8 cellular contexts compared by ENCODE assay signal in the genomic region with DNA sequence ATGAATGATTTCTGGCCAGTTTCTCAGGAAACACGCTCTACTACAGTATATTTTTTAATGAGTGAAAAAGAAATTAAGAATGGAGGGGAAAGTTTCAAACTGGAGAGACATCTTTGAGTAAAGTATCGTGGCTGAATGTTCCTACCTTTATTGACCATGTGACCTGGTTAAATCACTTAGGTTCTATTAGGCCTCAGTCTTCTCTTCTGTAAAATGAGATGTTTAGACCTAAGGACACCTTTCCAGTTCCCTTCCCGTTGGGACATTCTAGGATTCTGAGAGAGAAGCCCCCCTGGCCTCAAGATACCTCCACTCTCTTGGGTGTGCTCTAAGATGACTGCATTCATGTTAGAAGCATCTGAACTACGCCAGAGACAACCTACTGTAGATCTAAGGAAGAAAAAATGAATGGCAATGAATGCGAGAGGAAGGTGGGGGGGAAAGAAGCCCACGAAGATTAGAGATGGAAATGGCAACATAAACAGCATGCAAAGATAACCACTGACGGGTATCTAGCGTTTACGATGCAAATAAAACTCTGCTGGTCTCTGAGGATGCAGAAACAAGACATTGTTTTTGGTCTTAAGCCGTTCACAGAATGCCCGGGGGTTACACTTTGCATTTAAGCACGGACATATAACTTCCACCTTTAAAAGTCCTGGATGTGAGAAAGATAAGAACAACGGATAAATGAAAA. TPM values are rescaled to one million over a fixed set of nuclear protein-coding genes. Genes with fewer than 3 reads are reported as not detected.
DNase-seq lines count a peak whose midpoint lies in the region; TF ChIP-seq lines count a peak whose summit lies in the region.

No MANE protein-coding gene starts in this region.

- intact Hi-C loops in dorsolateral prefrontal cortex (cut with DNase I) (loop anchor here (5.0 to 10.0 kb wide), 2 partner anchors 81 to 384 kb away; no protein-coding TSS in a partner anchor), lower leg skin (cut with DNase I; ENCODE audit: low total_unique reads) (no loop called here)

- H3K9ac ChIP-seq in Karpas-422 (ENCODE audit: low read length) = peak overlapping the region; percentile 80

- H3K27me3 Mint-ChIP-seq in activated naive CD4-positive, alpha-beta T cell treated with anti-CD3 and anti-CD28 coated beads, Interleukin-2, amount 10 ng/mL, durations not matched to agents 7 days and 5 days = no peaks in the 10 kb centered on the region
- peaks cover 1% of the 10 kb centered on the region for H3K27me3 Mint-ChIP-seq in osteocyte (ENCODE audit: unreplicated experiment)

- TF ChIP-seq POLR2A in lower leg skin (IDR thresholded peaks at IDR 0.05) = no peak

- CTCF ChIA-PET in activated naive CD4-positive, alpha-beta T cell treated with anti-CD3 and anti-CD28 coated beads, Interleukin-2, amount 10 ng/mL, durations not matched to agents 7 days and 5 days (lab: Charles Lee) = interaction anchor here (0.6 to 0.7 kb wide), 2 partner anchors 82 to 103 kb away, joined by 3 read pairs; no protein-coding TSS in a partner anchor

- H3K27me3 ChIP-seq in Karpas-422 (ENCODE audit: low read length) = no peaks in the 10 kb centered on the region
- no peaks in the 10 kb centered on the region for H3K27me3 ChIP-seq in dorsolateral prefrontal cortex

- H3K27ac ChIP-seq in Karpas-422 (ENCODE audit: low read length) (peak overlapping the region; percentile 69), dorsolateral prefrontal cortex (peak overlapping the region; percentile 72 to 98 (median 92))

- H3K9me2 ChIP-seq in Karpas-422 (replicated peaks; ENCODE audit: insufficient read depth, low read length) = no peaks in the 10 kb centered on the region

- peaks cover 37% of the 10 kb centered on the region for H3K4me1 ChIP-seq in Karpas-422 (ENCODE audit: low read length)

- H3K79me2 ChIP-seq in Karpas-422 (ENCODE audit: low read length) = peaks cover 39% of the 10 kb centered on the region

- peaks cover 12% of the 10 kb centered on the region; the same call in 1 of the 2 replicates for H3K36me3 ChIP-seq in Karpas-422 (ENCODE audit: insufficient read depth, low read length)

- H3K36me3 Mint-ChIP-seq in activated naive CD4-positive, alpha-beta T cell treated with anti-CD3 and anti-CD28 coated beads, Interleukin-2, amount 10 ng/mL, durations not matched to agents 7 days and 5 days = peaks cover 16% of the 10 kb centered on the region
- H3K36me3 Mint-ChIP-seq in osteocyte (ENCODE audit: unreplicated experiment) = no peaks in the 10 kb centered on the region

- peak overlapping the region; percentile 80 for H3K4me3 ChIP-seq in Karpas-422 (ENCODE audit: low read length)
- H3K4me3 ChIP-seq in dorsolateral prefrontal cortex = peak overlapping the region; percentile 43 to 92 (median 84)
- no peak overlapping the region for H3K4me3 ChIP-seq in lower leg skin (ENCODE audit: low read depth, poor library complexity, severe bottlenecking)

- no peaks in the 10 kb centered on the region for H3K9me3 ChIP-seq in Karpas-422 (ENCODE audit: low read length)

- TF ChIP-seq CTCF in dorsolateral prefrontal cortex (IDR thresholded peaks at IDR 0.05 in 54 of 56, conservative IDR thresholded peaks at IDR 0.05 in 2 of 56; ENCODE audit: low read depth in 1 of 56, partially characterized antibody in 56 of 56) = no peak
- no peak for TF ChIP-seq CTCF in osteocyte (IDR thresholded peaks at IDR 0.05)
- no peak for TF ChIP-seq CTCF in lower leg skin (IDR thresholded peaks at IDR 0.05)

- H2AFZ ChIP-seq in Karpas-422 (ENCODE audit: low read length) = peak overlapping the region; percentile 73

- peak overlapping the region; percentile 71 for H3K4me2 ChIP-seq in Karpas-422 (ENCODE audit: low read depth, low read length, poor library complexity, severe bottlenecking)

- peaks cover 48% of the 10 kb centered on the region for H3K4me1 Mint-ChIP-seq in activated naive CD4-positive, alpha-beta T cell treated with anti-CD3 and anti-CD28 coated beads, Interleukin-2, amount 10 ng/mL, durations not matched to agents 7 days and 5 days
- H3K4me1 Mint-ChIP-seq in osteocyte (ENCODE audit: unreplicated experiment) = peaks cover 34% of the 10 kb centered on the region

- 19 to 20% methylated on average over 13 of the region's 13 CpGs for WGBS in lower leg skin, 2 donors

- DNase-seq in activated naive CD4-positive, alpha-beta T cell treated with anti-CD3 and anti-CD28 coated beads, Interleukin-2, amount 10 ng/mL, durations not matched to agents 7 days and 5 days = no peak
- DNase-seq in activated naive CD4-positive, alpha-beta T cell treated with Interleukin-2 at 50 U/mL for 16 hours = no peak
- no peak for DNase-seq in Karpas-422
- DNase-seq in dorsolateral prefrontal cortex = no peak
- DNase-seq in osteocyte (ENCODE audit: extremely low spot score, unreplicated experiment) = no peak
- DNase-seq in lower leg skin (ENCODE audit: low spot score in 2 of 2) = no peak
- DNase-seq in activated gamma-delta T cell treated with Interleukin-2 at 50 U/mL for 16 hours = no peak
- DNase-seq in NCI-H1417 (lab: John Stamatoyannopoulos, UW) = no peak

- peak overlapping the region; percentile 93 for H3K27ac Mint-ChIP-seq in activated naive CD4-positive, alpha-beta T cell treated with anti-CD3 and anti-CD28 coated beads, Interleukin-2, amount 10 ng/mL, durations not matched to agents 7 days and 5 days
- H3K27ac Mint-ChIP-seq in osteocyte (ENCODE audit: unreplicated experiment) = peak overlapping the region; percentile 85

- H4K20me1 ChIP-seq in Karpas-422 (ENCODE audit: insufficient read depth, low read depth, low read length) = peaks cover 36% of the 10 kb centered on the region

- peak overlapping the region; percentile 77 for H3K4me3 Mint-ChIP-seq in activated naive CD4-positive, alpha-beta T cell treated with anti-CD3 and anti-CD28 coated beads, Interleukin-2, amount 10 ng/mL, durations not matched to agents 7 days and 5 days
- H3K4me3 Mint-ChIP-seq in osteocyte (ENCODE audit: unreplicated experiment) = peak overlapping the region; percentile 74

- no peaks in the 10 kb centered on the region for H3K9me3 Mint-ChIP-seq in activated naive CD4-positive, alpha-beta T cell treated with anti-CD3 and anti-CD28 coated beads, Interleukin-2, amount 10 ng/mL, durations not matched to agents 7 days and 5 days
- H3K9me3 Mint-ChIP-seq in osteocyte (ENCODE audit: unreplicated experiment) = no peaks in the 10 kb centered on the region

RNA-seq across cellular contexts. Expression of gene CPSF6, which starts 0.6 kb away (rescaled TPM):
- 93.8 and 182 TPM in 2 replicates for total RNA-seq in Karpas-422 (2014; rRNA removed; shearing (Covaris generic); ENCODE audit: low replicate concordance)
- 100 to 1,000 TPM in 36 of 120 experiments, 10 to 100 TPM in 84; 76.6 to 122 (median 94.4) TPM for total RNA-seq in dorsolateral prefrontal cortex
- total RNA-seq in osteocyte = 66.5 and 70.2 TPM in 2 replicates
- 10 to 100 TPM; 17.0 to 29.5 (median 20.2) TPM for total RNA-seq in lower leg skin
